In genomic region chr4:101885574-101885973, GRCh38 we compare ENCODE assay signal across 16 cellular contexts.
A peak's percentile ranks its signal among the peaks of the same experiment; 100 is the strongest.
DNase-seq lines count a peak whose midpoint lies in the region; ATAC-seq and TF ChIP-seq lines count a peak whose summit lies in the region.
"Had no signal": no experiment of that assay in that cellular context is flagged by ENCODE, and none has a peak within 500 bp of the region (broad histone marks: within the 10 kb centered on the region; RNA-seq: fewer than 3 reads in every experiment).

No MANE protein-coding gene starts in this region.

- H3K36me3 ChIP-seq in ascending aorta (no peaks in the 10 kb centered on the region), heart right ventricle (no peaks in the 10 kb centered on the region)

- WGBS in heart right ventricle, 2 donors, result 43 to 61% methylated on average over 2 of the region's 2 CpGs

- H3K27ac ChIP-seq in ascending aorta (no peak overlapping the region), heart right ventricle (no peak overlapping the region)
- H3K27ac ChIP-seq: testis had no signal

- intact Hi-C loops in activated B cell treated with CpG ODN at 0.5 μM for 24 hours (cut with micrococcal nuclease) (no loop called here), ascending aorta (cut with DNase I) (no loop called here), heart right ventricle (cut with DNase I) (no loop called here)

- peak; percentile 10 for DNase-seq in DMS153 treated with DMSO at 0.1 percent for 48 hours (lab: John Stamatoyannopoulos, UW; ENCODE audit: unreplicated experiment)
- no peak for DNase-seq in activated B cell treated with CpG ODN at 0.5 μM for 24 hours
- DNase-seq in progenitor cell of endocrine pancreas (ENCODE audit: low spot score, unreplicated experiment), result no peak
- DNase-seq in ascending aorta (ENCODE audit: low spot score in 2 of 2), result no peak
- DNase-seq in HEK293T (ENCODE audit: extremely low spot score), result no peak
- no peak for DNase-seq in heart right ventricle
- DNase-seq: amniotic stem cell; EL; GOT3; IMR-90; NCI-H1092; NCI-H2227 treated with DMSO at 0.1 percent for 48 hours; stimulated activated CD4-positive, alpha-beta T cell treated with anti-CD3 and anti-CD28 coated beads, Interleukin-4, amount 100 ng/mL, for 1 hour; stimulated activated CD8-positive, alpha-beta memory T cell treated with anti-CD3 and anti-CD28 coated beads, Interleukin-4, amount 100 ng/mL, for 48 hours; testis had no signal

- CTCF ChIA-PET in activated B cell treated with CpG ODN at 0.5 μM for 24 hours (lab: Charles Lee) (no interaction called here), HEK293T (lab: Yijun Ruan, JAX) (no interaction called here)

- TF ChIP-seq CTCF in activated B cell treated with CpG ODN at 0.5 μM for 24 hours (IDR thresholded peaks at IDR 0.05) (no peak), progenitor cell of endocrine pancreas (IDR thresholded peaks at IDR 0.05; ENCODE audit: unreplicated experiment) (no peak), ascending aorta (IDR thresholded peaks at IDR 0.05) (no peak), heart right ventricle (IDR thresholded peaks at IDR 0.05) (no peak)

- ATAC-seq in activated B cell treated with CpG ODN at 0.5 μM for 24 hours (ENCODE audit: low read depth) (no peak), heart right ventricle (no peak)

- H3K4me3 Mint-ChIP-seq in IgD-negative memory B cell, result no peak overlapping the region
- no peak overlapping the region for H3K4me3 Mint-ChIP-seq in activated B cell treated with CpG ODN at 0.5 μM for 24 hours
- H3K4me3 Mint-ChIP-seq in progenitor cell of endocrine pancreas (ENCODE audit: low read depth), result no peak overlapping the region

- H3K4me1 ChIP-seq in ascending aorta (no peaks in the 10 kb centered on the region), heart right ventricle (no peaks in the 10 kb centered on the region)
- H3K4me1 ChIP-seq: testis had no signal

- H3K27me3 ChIP-seq in ascending aorta (no peaks in the 10 kb centered on the region), heart right ventricle (no peaks in the 10 kb centered on the region)
- H3K27me3 ChIP-seq: testis had no signal

- H3K4me1 Mint-ChIP-seq in IgD-negative memory B cell (peaks cover 16 to 25% (median 22%) of the 10 kb centered on the region in 3 donors), activated B cell treated with CpG ODN at 0.5 μM for 24 hours (peaks cover 29% of the 10 kb centered on the region), progenitor cell of endocrine pancreas (ENCODE audit: low read depth) (peaks cover 6% of the 10 kb centered on the region)

- H3K36me3 Mint-ChIP-seq in IgD-negative memory B cell (peaks cover 54% of the 10 kb centered on the region), activated B cell treated with CpG ODN at 0.5 μM for 24 hours (ENCODE audit: low read depth) (peaks cover 86% of the 10 kb centered on the region), progenitor cell of endocrine pancreas (ENCODE audit: insufficient read depth) (peaks cover 2% of the 10 kb centered on the region)

- no peaks in the 10 kb centered on the region for H3K9me3 ChIP-seq in ascending aorta
- H3K9me3 ChIP-seq in heart right ventricle, result peaks cover 0 to 9% (median 0%) of the 10 kb centered on the region in 11 donors
- H3K9me3 ChIP-seq: testis had no signal

- H3K27me3 Mint-ChIP-seq in IgD-negative memory B cell (no peaks in the 10 kb centered on the region), activated B cell treated with CpG ODN at 0.5 μM for 24 hours (no peaks in the 10 kb centered on the region), progenitor cell of endocrine pancreas (peaks cover 39% of the 10 kb centered on the region)

- H3K9me3 Mint-ChIP-seq in IgD-negative memory B cell, result peaks cover 5 to 22% (median 10%) of the 10 kb centered on the region in 3 donors
- peaks cover 21% of the 10 kb centered on the region for H3K9me3 Mint-ChIP-seq in activated B cell treated with CpG ODN at 0.5 μM for 24 hours
- peaks cover 15% of the 10 kb centered on the region for H3K9me3 Mint-ChIP-seq in progenitor cell of endocrine pancreas (ENCODE audit: low read depth)

- POLR2A ChIA-PET in activated B cell treated with CpG ODN at 0.5 μM for 24 hours (lab: Charles Lee), result no interaction called here
- POLR2A ChIA-PET in HEK293T (lab: Yijun Ruan, JAX), result no interaction called here

- H3K4me3 ChIP-seq in ascending aorta, result no peak overlapping the region
- no peak overlapping the region for H3K4me3 ChIP-seq in heart right ventricle
- H3K4me3 ChIP-seq: testis had no signal

- peak overlapping the region in 2 of 3 donors; percentile 7 to 64 for H3K27ac Mint-ChIP-seq in IgD-negative memory B cell
- peak overlapping the region; percentile 46 for H3K27ac Mint-ChIP-seq in activated B cell treated with CpG ODN at 0.5 μM for 24 hours
- H3K27ac Mint-ChIP-seq in progenitor cell of endocrine pancreas, result peak overlapping the region; percentile 77

TF ChIP-seq in HEK293T, 16 proteins besides CTCF, POLR2A, EP300 and RAD21:
- TF ChIP-seq ELF4 (IDR thresholded peaks at IDR 0.05), result no peak
- TF ChIP-seq FOXK2 (IDR thresholded peaks at IDR 0.05), result no peak
- no peak for TF ChIP-seq NFRKB (IDR thresholded peaks at IDR 0.05)
- TF ChIP-seq L3MBTL2 (conservative IDR thresholded peaks at IDR 0.05), result no peak
- TF ChIP-seq BHLHE40 (IDR thresholded peaks at IDR 0.05; ENCODE audit: borderline replicate concordance), result no peak
- TF ChIP-seq FOXM1 (IDR thresholded peaks at IDR 0.05; ENCODE audit: borderline replicate concordance), result no peak
- TF ChIP-seq SUZ12 (IDR thresholded peaks at IDR 0.05), result no peak
- TF ChIP-seq ZNF384 (IDR thresholded peaks at IDR 0.05), result no peak
- TF ChIP-seq PKNOX1 (IDR thresholded peaks at IDR 0.05), result no peak
- no peak for TF ChIP-seq FOXA1 (IDR thresholded peaks at IDR 0.05)
- no peak for TF ChIP-seq LEF1 (IDR thresholded peaks at IDR 0.05; ENCODE audit: borderline replicate concordance)
- TF ChIP-seq TARDBP (IDR thresholded peaks at IDR 0.05), result no peak
- no peak for TF ChIP-seq HDGF (IDR thresholded peaks at IDR 0.05; ENCODE audit: borderline replicate concordance)
- TF ChIP-seq CTBP1 (IDR thresholded peaks at IDR 0.05; ENCODE audit: borderline replicate concordance), result no peak
- TF ChIP-seq SP1 (IDR thresholded peaks at IDR 0.05), result no peak
